In genomic region chr12:121133838-121134237, GRCh38 we compare ENCODE assay signal across 10 cellular contexts. TPM values are rescaled to one million over a fixed set of nuclear protein-coding genes. Genes with fewer than 3 reads are reported as not detected.
A peak's percentile ranks its signal among the peaks of the same experiment; 100 is the strongest.
DNase-seq lines count a peak whose midpoint lies in the region; ATAC-seq and TF ChIP-seq lines count a peak whose summit lies in the region.
"Had no signal": no experiment of that assay in that cellular context is flagged by ENCODE, and none has a peak within 500 bp of the region (broad histone marks: within the 10 kb centered on the region; RNA-seq: fewer than 3 reads in every experiment).

No MANE protein-coding gene starts in this region.

- H3K27ac Mint-ChIP-seq in activated CD4-positive, alpha-beta T cell treated with anti-CD3 and anti-CD28 coated beads for 36 hours, result peak overlapping the region; percentile 80
- peak overlapping the region; percentile 47 for H3K27ac Mint-ChIP-seq in stimulated activated naive B cell treated with anti-CD40 and anti-IgM and Interleukin-4, amounts not matched to agents 10 μg/mL and 1 μg/mL and 100 μg/mL, for 72 hours

- H3K27me3 ChIP-seq in RWPE2 (ENCODE audit: insufficient read depth, poor library complexity, severe bottlenecking) (no peaks in the 10 kb centered on the region), esophagus (ENCODE audit: control insufficient read depth in 1 of 2, insufficient read depth in 2 of 2, low read length in 2 of 2) (no peaks in the 10 kb centered on the region)

- peaks cover 58% of the 10 kb centered on the region for H3K4me1 Mint-ChIP-seq in activated CD4-positive, alpha-beta T cell treated with anti-CD3 and anti-CD28 coated beads for 36 hours
- peaks cover 42 to 54% of the 10 kb centered on the region in 2 donors for H3K4me1 Mint-ChIP-seq in stimulated activated naive B cell treated with anti-CD40 and anti-IgM and Interleukin-4, amounts not matched to agents 10 μg/mL and 1 μg/mL and 100 μg/mL, for 72 hours

- intact Hi-C loops in activated CD4-positive, alpha-beta T cell treated with anti-CD3 and anti-CD28 coated beads for 36 hours (cut with DNase I, micrococcal nuclease), result loop anchor here in 1 of 2 experiments (1.0 to 5.0 kb wide), 3 partner anchors 10 to 447 kb away; partner anchors contain the start of genes ANAPC5 and MLEC

- H3K4me1 ChIP-seq in RWPE2 (ENCODE audit: insufficient read depth, poor library complexity, severe bottlenecking), result peaks cover 13% of the 10 kb centered on the region
- no peaks in the 10 kb centered on the region for H3K4me1 ChIP-seq in esophagus (ENCODE audit: control insufficient read depth in 2 of 2, insufficient read depth in 2 of 2, low read length in 1 of 2)
- H3K4me1 ChIP-seq: A549 had no signal

- peak overlapping the region; percentile 7 for H3K27ac ChIP-seq in RWPE2 (ENCODE audit: poor library complexity, severe bottlenecking)
- H3K27ac ChIP-seq in esophagus (ENCODE audit: low read depth in 2 of 2, low read length in 1 of 2), result peak overlapping the region; percentile 63 to 84
- H3K27ac ChIP-seq: A549 had no signal

- TF ChIP-seq CTCF in RWPE2 (IDR thresholded peaks at IDR 0.05; ENCODE audit: poor library complexity, severe bottlenecking), result no peak

- no peak for DNase-seq in activated CD4-positive, alpha-beta T cell treated with anti-CD3 and anti-CD28 coated beads for 36 hours
- DNase-seq in activated CD4-positive, alpha-beta T cell treated with anti-CD3 and anti-CD28 coated beads for 48 hours, result no peak
- DNase-seq in RWPE2 (ENCODE audit: low spot score), result no peak
- no peak for DNase-seq in stimulated activated naive B cell treated with anti-CD40 and anti-IgM and Interleukin-4, amounts not matched to agents 10 μg/mL and 1 μg/mL and 100 μg/mL, for 72 hours
- DNase-seq in G401 (ENCODE audit: low spot score), result no peak
- no peak for DNase-seq in NCI-H1417 (lab: John Stamatoyannopoulos, UW)

- no peaks in the 10 kb centered on the region for H3K27me3 Mint-ChIP-seq in activated CD4-positive, alpha-beta T cell treated with anti-CD3 and anti-CD28 coated beads for 36 hours
- no peaks in the 10 kb centered on the region for H3K27me3 Mint-ChIP-seq in stimulated activated naive B cell treated with anti-CD40 and anti-IgM and Interleukin-4, amounts not matched to agents 10 μg/mL and 1 μg/mL and 100 μg/mL, for 72 hours

- peaks cover 3% of the 10 kb centered on the region for H3K9me3 Mint-ChIP-seq in activated CD4-positive, alpha-beta T cell treated with anti-CD3 and anti-CD28 coated beads for 36 hours (ENCODE audit: low read depth)
- H3K9me3 Mint-ChIP-seq in stimulated activated naive B cell treated with anti-CD40 and anti-IgM and Interleukin-4, amounts not matched to agents 10 μg/mL and 1 μg/mL and 100 μg/mL, for 72 hours, result peaks cover 4 to 6% of the 10 kb centered on the region in 2 donors

- H3K36me3 ChIP-seq in RWPE2 (ENCODE audit: low read depth), result no peaks in the 10 kb centered on the region
- no peaks in the 10 kb centered on the region for H3K36me3 ChIP-seq in esophagus (ENCODE audit: control insufficient read depth in 2 of 2, insufficient read depth in 2 of 2, low read length in 1 of 2)

- ATAC-seq in activated CD4-positive, alpha-beta T cell treated with anti-CD3 and anti-CD28 coated beads for 36 hours, result no peak
- ATAC-seq in RWPE2 (ENCODE audit: low read depth), result no peak
- ATAC-seq in stimulated activated naive B cell treated with anti-CD40 and anti-IgM and Interleukin-4, amounts not matched to agents 10 μg/mL and 1 μg/mL and 100 μg/mL, for 72 hours (replicated peaks), result no peak
- no peak for ATAC-seq in HG03342 (IDR thresholded peaks at IDR 0.05; ENCODE audit: unreplicated experiment)

- H3K4me3 Mint-ChIP-seq in activated CD4-positive, alpha-beta T cell treated with anti-CD3 and anti-CD28 coated beads for 36 hours, result peak overlapping the region; percentile 78
- peak overlapping the region; percentile 44 to 50 for H3K4me3 Mint-ChIP-seq in stimulated activated naive B cell treated with anti-CD40 and anti-IgM and Interleukin-4, amounts not matched to agents 10 μg/mL and 1 μg/mL and 100 μg/mL, for 72 hours

- H3K36me3 Mint-ChIP-seq in activated CD4-positive, alpha-beta T cell treated with anti-CD3 and anti-CD28 coated beads for 36 hours (ENCODE audit: low read depth), result peaks cover 3% of the 10 kb centered on the region
- peaks cover 0 to 3% of the 10 kb centered on the region in 2 donors for H3K36me3 Mint-ChIP-seq in stimulated activated naive B cell treated with anti-CD40 and anti-IgM and Interleukin-4, amounts not matched to agents 10 μg/mL and 1 μg/mL and 100 μg/mL, for 72 hours

- H3K4me3 ChIP-seq in RWPE2 (ENCODE audit: severe bottlenecking) (no peak overlapping the region), esophagus (ENCODE audit: low read depth in 1 of 2, low read length in 2 of 2) (no peak overlapping the region)
- H3K4me3 ChIP-seq: A549, mucosa of descending colon had no signal

- no peaks in the 10 kb centered on the region for H3K9me3 ChIP-seq in RWPE2 (ENCODE audit: severe bottlenecking)
- H3K9me3 ChIP-seq in esophagus (ENCODE audit: control insufficient read depth in 2 of 2, insufficient read depth in 1 of 2, low read depth in 1 of 2, low read length in 1 of 2), result peaks cover 0 to 2% of the 10 kb centered on the region in 2 donors
- H3K9me3 ChIP-seq: A549, mucosa of descending colon had no signal

- POLR2A ChIA-PET in activated CD4-positive, alpha-beta T cell treated with anti-CD3 and anti-CD28 coated beads for 36 hours (lab: Charles Lee), result no interaction called here

- WGBS in esophagus, 2 donors, result 85 to 93% methylated on average over 7 of the region's 7 CpGs

- in situ Hi-C loops in G401 (cut with HindIII; ENCODE audit: low sequenced_read_pairs), result no loop called here

- CTCF ChIA-PET in activated CD4-positive, alpha-beta T cell treated with anti-CD3 and anti-CD28 coated beads for 36 hours (lab: Charles Lee), result no interaction called here

RNA-seq across cellular contexts. Expression of gene P2RX7, which starts 1.2 kb away (rescaled TPM):
- total RNA-seq in activated CD4-positive, alpha-beta T cell treated with anti-CD3 and anti-CD28 coated beads for 36 hours, result 1 to 10 TPM; 5.0 to 6.6 TPM
- 1 to 10 TPM; 1.2 to 2.5 TPM for polyA plus RNA-seq in esophagus
- not detected in 2 replicates for total RNA-seq in G401 (2014; rRNA removed; shearing (Covaris generic))
